In the genomic region with DNA sequence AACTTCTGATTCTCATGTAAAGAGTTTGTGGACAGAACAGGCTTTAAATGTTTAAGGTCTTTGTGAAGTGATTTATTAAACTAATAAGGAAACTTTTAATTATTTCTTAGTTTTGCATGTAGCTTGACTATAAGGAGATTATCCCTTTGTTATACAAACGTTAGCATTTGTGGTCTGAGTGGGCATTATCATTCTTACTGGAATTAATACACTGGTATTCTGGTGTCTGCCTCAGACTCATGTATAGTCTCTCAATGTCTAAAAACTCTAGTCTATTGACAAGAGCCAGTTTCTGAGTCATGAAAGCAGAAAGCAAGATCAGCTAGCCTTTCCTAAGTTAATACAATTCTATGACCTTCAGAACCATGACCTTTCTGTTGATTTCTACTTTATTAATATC, we compare ENCODE assay signal across 27 cellular contexts. TPM values are rescaled to one million over a fixed set of nuclear protein-coding genes. Genes with fewer than 3 reads are reported as not detected.
"Had no signal": no experiment of that assay in that cellular context is flagged by ENCODE, and none has a peak within 500 bp of the region (broad histone marks: within the 10 kb centered on the region; RNA-seq: fewer than 3 reads in every experiment).

No MANE protein-coding gene starts in this region.

- H3K4me3 ChIP-seq: colonic mucosa, esophagus squamous epithelium, gastrocnemius medialis, heart right ventricle, left lung, lower lobe of right lung, mucosa of descending colon had no signal

- H3K27ac ChIP-seq: colonic mucosa, epithelial cell of prostate, esophagus squamous epithelium, gastrocnemius medialis, heart right ventricle, left lung, lower lobe of right lung had no signal

- H3K4me3 Mint-ChIP-seq: dendritic cell treated with granulocyte-macrophage colony-stimulating factor and Interleukin-4, amounts not matched to agents 40 ng/mL and 50 ng/mL, for 4 days; effector memory CD8-positive, alpha-beta T cell; endodermal cell; mesothelial cell of epicardium; naive B cell had no signal

- H3K9me3 Mint-ChIP-seq: dendritic cell treated with granulocyte-macrophage colony-stimulating factor and Interleukin-4, amounts not matched to agents 40 ng/mL and 50 ng/mL, for 4 days had no signal

- DNase-seq: colonic mucosa; cortex of kidney; effector CD8-positive, alpha-beta T cell; effector memory CD8-positive, alpha-beta T cell; endodermal cell; erythroblast; esophagus squamous epithelium; foreskin fibroblast; foreskin melanocyte; gastrocnemius medialis; glutamatergic neuron; head of caudate nucleus; heart right ventricle; hippocampal formation; left cardiac atrium; left lung; left ventricle myocardium superior; lower lobe of right lung; mesenchymal stem cell; mucosa of descending colon; naive B cell had no signal

- H3K27me3 ChIP-seq: colonic mucosa, esophagus squamous epithelium, gastrocnemius medialis, heart right ventricle, left lung had no signal

- H3K27me3 Mint-ChIP-seq: dendritic cell treated with granulocyte-macrophage colony-stimulating factor and Interleukin-4, amounts not matched to agents 40 ng/mL and 50 ng/mL, for 4 days; effector memory CD8-positive, alpha-beta T cell; naive B cell had no signal

- H3K27ac Mint-ChIP-seq: dendritic cell treated with granulocyte-macrophage colony-stimulating factor and Interleukin-4, amounts not matched to agents 40 ng/mL and 50 ng/mL, for 4 days; effector memory CD8-positive, alpha-beta T cell; endodermal cell; mesothelial cell of epicardium had no signal

- H3K4me1 ChIP-seq: colonic mucosa, esophagus squamous epithelium, gastrocnemius medialis, heart right ventricle, left lung, lower lobe of right lung had no signal

- H3K9me3 ChIP-seq: colonic mucosa, esophagus squamous epithelium, gastrocnemius medialis, lower lobe of right lung, mucosa of descending colon had no signal

- H3K36me3 Mint-ChIP-seq: naive B cell had no signal

- H3K36me3 ChIP-seq: colonic mucosa, gastrocnemius medialis, heart right ventricle, left lung, lower lobe of right lung had no signal

- FAIRE-seq: endometrium, keratinocyte had no signal

- H3K4me1 Mint-ChIP-seq: mesothelial cell of epicardium, naive B cell had no signal

RNA-seq across cellular contexts. Expression of a gene that starts 51.3 kb away (rescaled TPM):
- total RNA-seq: lung microvascular endothelial cell had no signal
- polyA plus RNA-seq: keratinocyte had no signal
